In the genomic region with DNA sequence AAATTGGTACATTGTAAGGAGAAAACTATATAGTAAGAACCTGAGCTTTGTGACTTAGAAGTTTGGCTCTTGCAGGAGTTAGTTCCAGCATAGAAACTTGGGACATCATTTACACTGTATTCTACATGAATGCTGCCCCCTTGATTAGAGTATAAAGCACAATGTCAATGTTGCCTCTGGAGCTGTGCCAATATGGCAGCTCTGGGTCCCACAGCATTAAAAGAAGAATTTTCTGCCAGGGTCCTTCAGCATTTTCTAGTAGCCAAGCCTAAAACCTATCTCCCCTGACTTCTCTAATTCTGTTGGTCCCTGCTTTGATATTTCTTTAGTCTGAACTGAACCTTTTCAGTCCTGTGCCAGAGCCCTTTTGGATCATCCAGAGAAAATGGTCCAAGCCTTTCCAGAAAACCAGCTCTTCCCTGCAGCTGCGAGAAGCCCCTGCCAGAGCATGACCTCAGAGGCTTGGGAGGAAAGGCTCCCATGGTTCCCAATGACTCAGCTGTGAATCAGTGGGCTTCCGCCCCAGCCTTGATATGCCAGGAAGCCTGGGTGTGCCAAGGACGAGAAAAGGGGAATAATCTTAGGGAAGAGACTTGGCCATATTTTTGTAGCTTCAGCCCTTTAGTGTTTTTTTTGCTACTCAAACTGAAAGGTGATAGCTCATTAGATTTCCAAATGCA, we compare ENCODE assay signal across 11 cellular contexts. TPM values are rescaled to one million over a fixed set of nuclear protein-coding genes. Genes with fewer than 3 reads are reported as not detected.
DNase-seq lines count a peak whose midpoint lies in the region; ATAC-seq and TF ChIP-seq lines count a peak whose summit lies in the region.
"Had no signal": no experiment of that assay in that cellular context is flagged by ENCODE, and none has a peak within 500 bp of the region (broad histone marks: within the 10 kb centered on the region; RNA-seq: fewer than 3 reads in every experiment).

No MANE protein-coding gene starts in this region.

- POLR2A ChIA-PET in BJ (lab: Charles Lee), result no interaction called here
- POLR2A ChIA-PET in RWPE1 (lab: Yijun Ruan, JAX; ENCODE audit: low non-redundant PET), result no interaction called here

- DNase-seq in BJ (ENCODE audit: low read depth) (peak; percentile 70), RWPE1 (ENCODE audit: low spot score) (peak; percentile 92), foreskin keratinocyte (peak; percentile 71 to 86), pons (ENCODE audit: low spot score) (peak; percentile 70), NCI-H2081 treated with DMSO at 0.1 percent for 48 hours (lab: John Stamatoyannopoulos, UW) (no peak), OCI-M1 (lab: John Stamatoyannopoulos, UW) (no peak)
- DNase-seq in activated effector memory CD4-positive, alpha-beta T cell treated with anti-CD3 and anti-CD28 coated beads, Interleukin-2, amount 50 U/mL, for 16 hours, result no peak
- DNase-seq in activated CD4-positive, alpha-beta T cell treated with anti-CD3 and anti-CD28 coated beads, Interleukin-2, amount 50 U/mL, for 1 hour, result no peak
- DNase-seq: effector CD8-positive, alpha-beta T cell; GDM1 had no signal

- ATAC-seq in foreskin keratinocyte, result peak; percentile 99

- no peak overlapping the region for H3K4me3 ChIP-seq in BJ (ENCODE audit: low read depth, low read length)

- H3K27ac ChIP-seq in RWPE1, result peak overlapping the region; percentile 85
- peak overlapping the region; percentile 70 for H3K27ac ChIP-seq in foreskin keratinocyte

- TF ChIP-seq CTCF in BJ (IDR thresholded peaks at IDR 0.05; ENCODE audit: insufficient read depth, low read depth, low read length) (no peak), RWPE1 (conservative IDR thresholded peaks at IDR 0.05; ENCODE audit: low read depth) (no peak), foreskin keratinocyte (conservative IDR thresholded peaks at IDR 0.05) (no peak)

- no peaks in the 10 kb centered on the region for H3K27me3 ChIP-seq in BJ (ENCODE audit: control insufficient read depth, insufficient read depth, low read length)
- no peaks in the 10 kb centered on the region for H3K27me3 ChIP-seq in foreskin keratinocyte

- peaks cover 21% of the 10 kb centered on the region for H3K4me1 ChIP-seq in foreskin keratinocyte

- no peaks in the 10 kb centered on the region for H3K36me3 ChIP-seq in BJ (ENCODE audit: control insufficient read depth, insufficient read depth, low read length)

- CTCF ChIA-PET in BJ (lab: Yijun Ruan, JAX), result interaction anchor here (1.2 kb wide), 1 partner anchor 14 kb away, joined by 3 read pairs; no protein-coding TSS in a partner anchor
- CTCF ChIA-PET in RWPE1 (lab: Yijun Ruan, JAX), result interaction anchor here (0.7 kb wide), 1 partner anchor 16 kb away, joined by 3 read pairs; no protein-coding TSS in a partner anchor

RNA-seq across cellular contexts. Expression of gene PLEKHG7, which starts 43.2 kb away (rescaled TPM):
- polyA plus RNA-seq in BJ (2011; rRNA removed) (not detected in 2 replicates), foreskin keratinocyte (not detected in 2 replicates)
- not detected in 2 replicates for polyA minus RNA-seq in BJ (2011; rRNA and poly(A)+ RNA removed)
- not detected in 2 replicates for total RNA-seq in foreskin keratinocyte
- total RNA-seq: T-helper 1 cell treated with Interleukin-12 subunit alpha and Interleukin-12 subunit beta and Interleukin-4 antibody, amounts not matched to agents 30 ng/mL and 1 ng/mL, for 36 hours had no signal

Comparison
In these comparisons a context has a peak if more than half of its experiments do, and no peak if none do; other contexts are left out.
1. DNase-seq: peak in BJ (single experiment), RWPE1 (single experiment), foreskin keratinocyte (2 of 2) and pons (single experiment); none in NCI-H2081 treated with DMSO at 0.1 percent for 48 hours (single experiment), activated effector memory CD4-positive, alpha-beta T cell treated with anti-CD3 and anti-CD28 coated beads, Interleukin-2, amount 50 U/mL, for 16 hours (single experiment), OCI-M1 (single experiment) and activated CD4-positive, alpha-beta T cell treated with anti-CD3 and anti-CD28 coated beads, Interleukin-2, amount 50 U/mL, for 1 hour (single experiment).